8 cellular contexts compared by ENCODE assay signal in genomic region chr12:89351489-89352241, GRCh38. TPM values are rescaled to one million over a fixed set of nuclear protein-coding genes. Genes with fewer than 3 reads are reported as not detected.
DNase-seq lines count a peak whose midpoint lies in the region; ATAC-seq lines count a peak whose summit lies in the region.

No MANE protein-coding gene starts in this region.

- H3K9me3 ChIP-seq in mucosa of stomach (ENCODE audit: control insufficient read depth, low read length) (no peaks in the 10 kb centered on the region), thymus (ENCODE audit: control insufficient read depth) (no peaks in the 10 kb centered on the region)

- POLR2A ChIA-PET in activated CD4-positive, alpha-beta memory T cell treated with anti-CD3 and anti-CD28 coated beads for 36 hours (lab: Charles Lee): interaction anchor here (0.8 to 5.4 kb wide), 20 partner anchors 12 to 312 kb away, joined by 3 to 59 read pairs (median 8); partner anchors contain the start of genes GALNT4 and POC1B

- peak; percentile 22 for ATAC-seq in GM19043 (IDR thresholded peaks at IDR 0.05; ENCODE audit: low read depth, unreplicated experiment)
- ATAC-seq in effector memory CD8-positive, alpha-beta T cell (replicated peaks): peak; percentile 31

- WGBS in thymus: under 1% methylated on average over 87 of the region's 87 CpGs

- H3K36me3 Mint-ChIP-seq in activated CD4-positive, alpha-beta memory T cell treated with anti-CD3 and anti-CD28 coated beads for 36 hours: peaks cover 44% of the 10 kb centered on the region
- H3K36me3 Mint-ChIP-seq in effector memory CD8-positive, alpha-beta T cell (ENCODE audit: insufficient read depth): peaks cover 33% of the 10 kb centered on the region

- intact Hi-C loops in activated CD4-positive, alpha-beta memory T cell treated with anti-CD3 and anti-CD28 coated beads for 36 hours (cut with micrococcal nuclease): loop anchor here (1.0 to 10.0 kb wide), 18 partner anchors 12 to 1117 kb away; partner anchors contain the start of gene POC1B

- H3K36me3 ChIP-seq in mucosa of stomach (ENCODE audit: control insufficient read depth, insufficient read depth, low read length) (no peaks in the 10 kb centered on the region), thymus (ENCODE audit: control insufficient read depth, insufficient read depth) (peaks cover 3% of the 10 kb centered on the region)

- in situ Hi-C loops in ACHN (cut with HindIII; ENCODE audit: low pct_ligation_motif_present, low pct_unique_long_range_greater_than_20kb, low sequenced_read_pairs): no loop called here

- peak overlapping the region; percentile 96 for H3K27ac Mint-ChIP-seq in activated CD4-positive, alpha-beta memory T cell treated with anti-CD3 and anti-CD28 coated beads for 36 hours
- peak overlapping the region; percentile 86 to 89 for H3K27ac Mint-ChIP-seq in effector memory CD8-positive, alpha-beta T cell

- H3K27ac ChIP-seq in thymus (ENCODE audit: low read depth): peak overlapping the region; percentile 99

- DNase-seq in ACHN (peak; percentile 49), LHCN-M2 (ENCODE audit: low read depth) (peak; percentile 37), GOT3 (lab: John Stamatoyannopoulos, UW) (no peak)
- peak; percentile 55 for DNase-seq in activated CD4-positive, alpha-beta memory T cell treated with anti-CD3 and anti-CD28 coated beads for 36 hours
- DNase-seq in effector memory CD8-positive, alpha-beta T cell: peak; percentile 28 to 31 (median 30)

- peak overlapping the region; percentile 84 for H3K4me3 ChIP-seq in mucosa of stomach (ENCODE audit: low read length)
- H3K4me3 ChIP-seq in thymus (ENCODE audit: low read length): peak overlapping the region; percentile 64

- H3K4me1 ChIP-seq in mucosa of stomach (ENCODE audit: control insufficient read depth, insufficient read depth, low read length): peaks cover 30% of the 10 kb centered on the region
- H3K4me1 ChIP-seq in thymus (ENCODE audit: control insufficient read depth, insufficient read depth, low read length): peaks cover 24% of the 10 kb centered on the region

- peak overlapping the region; percentile 87 for H3K9ac ChIP-seq in mucosa of stomach (ENCODE audit: low read length)

- CTCF ChIA-PET in activated CD4-positive, alpha-beta memory T cell treated with anti-CD3 and anti-CD28 coated beads for 36 hours (lab: Charles Lee): interaction anchor here (0.6 to 3.1 kb wide), 15 partner anchors 19 to 334 kb away, joined by 3 to 15 read pairs (median 4); partner anchors contain the start of gene GALNT4

- H3K4me1 Mint-ChIP-seq in activated CD4-positive, alpha-beta memory T cell treated with anti-CD3 and anti-CD28 coated beads for 36 hours (ENCODE audit: low read depth): peaks cover 46% of the 10 kb centered on the region
- peaks cover 38 to 52% of the 10 kb centered on the region in 2 donors for H3K4me1 Mint-ChIP-seq in effector memory CD8-positive, alpha-beta T cell (ENCODE audit: low read depth in 2 of 2)

- H3K27me3 ChIP-seq in mucosa of stomach (ENCODE audit: control insufficient read depth, insufficient read depth, low read length): no peaks in the 10 kb centered on the region
- H3K27me3 ChIP-seq in thymus (ENCODE audit: control insufficient read depth, insufficient read depth): peaks cover 3% of the 10 kb centered on the region

- peak overlapping the region; percentile 92 for H3K4me3 Mint-ChIP-seq in activated CD4-positive, alpha-beta memory T cell treated with anti-CD3 and anti-CD28 coated beads for 36 hours
- peak overlapping the region; percentile 87 to 97 for H3K4me3 Mint-ChIP-seq in effector memory CD8-positive, alpha-beta T cell

- H3K27me3 Mint-ChIP-seq in activated CD4-positive, alpha-beta memory T cell treated with anti-CD3 and anti-CD28 coated beads for 36 hours: peaks cover 2% of the 10 kb centered on the region
- H3K27me3 Mint-ChIP-seq in effector memory CD8-positive, alpha-beta T cell: no peaks in the 10 kb centered on the region

- H3K9me3 Mint-ChIP-seq in activated CD4-positive, alpha-beta memory T cell treated with anti-CD3 and anti-CD28 coated beads for 36 hours: no peaks in the 10 kb centered on the region
- H3K9me3 Mint-ChIP-seq in effector memory CD8-positive, alpha-beta T cell: no peaks in the 10 kb centered on the region

RNA-seq across cellular contexts. Expression of gene DUSP6, which starts 0.6 kb away (rescaled TPM):
- total RNA-seq in LHCN-M2 (2014; rRNA removed): 28.3 and 31.6 TPM in 2 replicates
- 5.3 TPM for polyA plus RNA-seq in LHCN-M2 (2012)
- 10 to 100 TPM; 86.7 to 87.9 TPM for total RNA-seq in activated CD4-positive, alpha-beta memory T cell treated with anti-CD3 and anti-CD28 coated beads for 36 hours
- 33.5 TPM for polyA plus RNA-seq in thymus
